In the genomic region with DNA sequence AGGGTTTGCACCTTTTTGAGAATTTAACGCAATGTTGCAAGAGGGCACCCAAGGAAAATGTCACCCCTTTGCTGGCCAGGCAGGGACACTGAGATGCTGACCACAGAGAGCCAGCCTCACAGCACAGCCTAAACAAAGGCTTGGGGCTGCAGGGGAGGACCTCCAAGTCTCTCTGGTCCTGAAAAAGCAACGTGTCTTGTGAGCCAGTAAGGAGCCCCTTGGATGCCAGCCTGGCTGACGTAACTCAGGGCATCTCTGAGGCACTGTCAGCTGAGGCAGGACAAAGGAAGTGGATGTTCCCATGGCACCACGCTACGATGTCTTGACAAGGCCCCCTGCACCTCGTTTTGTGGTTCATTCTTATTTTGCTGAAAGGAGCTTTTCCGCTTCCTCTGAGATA, we compare ENCODE assay signal across 29 cellular contexts.
"Had no signal": no experiment of that assay in that cellular context is flagged by ENCODE, and none has a peak within 500 bp of the region (broad histone marks: within the 10 kb centered on the region; RNA-seq: fewer than 3 reads in every experiment).

No MANE protein-coding gene starts in this region.

- H3K4me3 ChIP-seq: left lung, lower lobe of right lung, neural progenitor cell, right atrium auricular region, right lobe of liver, smooth muscle cell, tibial nerve, uterus had no signal

- H3K27me3 ChIP-seq: left lung, neural progenitor cell, neutrophil, right atrium auricular region, right lobe of liver, tibial nerve, uterus had no signal

- H3K4me3 Mint-ChIP-seq: immature natural killer cell; mesothelial cell of epicardium; natural killer cell; nephron progenitor cell; neural progenitor cell; stimulated activated memory B cell treated with anti-CD40 and anti-IgM and Interleukin-4, amounts not matched to agents 10 μg/mL and 1 μg/mL and 100 μg/mL, for 72 hours; stimulated activated naive CD8-positive, alpha-beta T cell treated with anti-CD3 and anti-CD28 coated beads, Interleukin-15, amount 100 ng/mL, for 72 hours; type B pancreatic cell had no signal

- H3K27ac ChIP-seq: left lung, lower lobe of right lung, neural progenitor cell, neutrophil, parathyroid adenoma, right atrium auricular region, right lobe of liver, tibial nerve, uterus had no signal

- H3K27ac Mint-ChIP-seq: mesothelial cell of epicardium; naive B cell; nephron progenitor cell; neural progenitor cell; stimulated activated memory B cell treated with anti-CD40 and anti-IgM and Interleukin-4, amounts not matched to agents 10 μg/mL and 1 μg/mL and 100 μg/mL, for 72 hours; type B pancreatic cell had no signal

- H3K27me3 Mint-ChIP-seq: type B pancreatic cell had no signal

- H3K9me3 ChIP-seq: left lung, lower lobe of right lung, neutrophil, right atrium auricular region, right lobe of liver, tibial nerve, uterus had no signal

- H3K36me3 Mint-ChIP-seq: immature natural killer cell; naive B cell; natural killer cell; stimulated activated memory B cell treated with anti-CD40 and anti-IgM and Interleukin-4, amounts not matched to agents 10 μg/mL and 1 μg/mL and 100 μg/mL, for 72 hours; type B pancreatic cell had no signal

- H3K4me1 ChIP-seq: left lung, lower lobe of right lung, neural progenitor cell, parathyroid adenoma, right atrium auricular region, right lobe of liver, tibial nerve, uterus had no signal

- H3K9me3 Mint-ChIP-seq: natural killer cell; stimulated activated memory B cell treated with anti-CD40 and anti-IgM and Interleukin-4, amounts not matched to agents 10 μg/mL and 1 μg/mL and 100 μg/mL, for 72 hours had no signal

- H3K4me1 Mint-ChIP-seq: mesothelial cell of epicardium; nephron progenitor cell; neural progenitor cell; stimulated activated memory B cell treated with anti-CD40 and anti-IgM and Interleukin-4, amounts not matched to agents 10 μg/mL and 1 μg/mL and 100 μg/mL, for 72 hours had no signal

- DNase-seq: immature natural killer cell; kidney; left colon; left lung; lower lobe of right lung; mammary epithelial cell; mesenchymal stem cell; naive B cell; natural killer cell; nephron progenitor cell; occipital lobe; right lobe of liver; stimulated activated CD4-positive, alpha-beta T cell treated with anti-CD3 and anti-CD28 coated beads, Interleukin-1b, Interleukin-23, amount 100 ng/mL, for 48 hours; stimulated activated CD4-positive, alpha-beta T cell treated with anti-CD3 and anti-CD28 coated beads, Interleukin-2, amount 100 ng/mL, for 48 hours; stimulated activated CD4-positive, alpha-beta T cell treated with anti-CD3 and anti-CD28 coated beads, Interleukin-4, amount 100 ng/mL, for 4 hours; stimulated activated CD8-positive, alpha-beta memory T cell treated with anti-CD3 and anti-CD28 coated beads, Interleukin-4, amount 100 ng/mL, for 48 hours; stimulated activated naive CD4-positive, alpha-beta T cell treated with Interleukin-2 at 50 U/mL for 16 hours; stimulated activated naive CD8-positive, alpha-beta T cell treated with anti-CD3 and anti-CD28 coated beads, Interleukin-15, amount 100 ng/mL, for 72 hours; substantia nigra; uterus had no signal

- ATAC-seq: left colon; left lung; natural killer cell; stimulated activated memory B cell treated with anti-CD40 and anti-IgM and Interleukin-4, amounts not matched to agents 10 μg/mL and 1 μg/mL and 100 μg/mL, for 72 hours; stimulated activated naive CD8-positive, alpha-beta T cell treated with anti-CD3 and anti-CD28 coated beads, Interleukin-15, amount 100 ng/mL, for 72 hours had no signal

- H3K36me3 ChIP-seq: left lung, lower lobe of right lung, neural progenitor cell, neutrophil, right atrium auricular region, right lobe of liver, tibial nerve, uterus had no signal
